ENCODE assay signal across 18 cellular contexts in the genomic region with DNA sequence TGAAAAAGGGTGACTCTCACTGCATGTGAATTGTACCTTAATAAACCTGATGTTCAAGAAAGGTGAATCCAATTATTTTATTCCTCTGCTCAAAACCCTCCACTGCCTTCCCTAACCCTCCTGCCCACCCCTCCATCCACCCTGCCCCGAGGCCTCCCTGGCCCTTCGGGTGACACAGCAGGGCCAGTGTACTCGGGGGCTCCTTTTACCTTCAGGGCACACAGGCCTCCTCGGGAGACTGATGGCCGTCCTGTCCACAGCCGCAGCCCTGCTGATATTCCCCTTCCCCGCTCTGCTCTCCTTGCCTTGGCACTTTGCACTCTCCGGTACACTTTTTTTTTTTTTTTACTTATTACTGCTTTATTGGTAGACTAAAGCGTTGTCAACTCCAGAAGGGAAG.
"Had no signal": no experiment of that assay in that cellular context is flagged by ENCODE, and none has a peak within 500 bp of the region (broad histone marks: within the 10 kb centered on the region; RNA-seq: fewer than 3 reads in every experiment).

No MANE protein-coding gene starts in this region.

- H3K36me3 Mint-ChIP-seq: naive thymus-derived CD4-positive, alpha-beta T cell; stimulated activated naive B cell treated with anti-CD40 and anti-IgM and Interleukin-4, amounts not matched to agents 10 μg/mL and 1 μg/mL and 100 μg/mL, for 72 hours had no signal

- H3K9me3 Mint-ChIP-seq: stimulated activated naive CD8-positive, alpha-beta T cell treated with anti-CD3 and anti-CD28 coated beads, Interleukin-15, amount 100 ng/mL, for 72 hours had no signal

- H3K4me3 Mint-ChIP-seq: naive thymus-derived CD4-positive, alpha-beta T cell; nephron progenitor cell; stimulated activated naive B cell treated with anti-CD40 and anti-IgM and Interleukin-4, amounts not matched to agents 10 μg/mL and 1 μg/mL and 100 μg/mL, for 72 hours; stimulated activated naive CD8-positive, alpha-beta T cell treated with anti-CD3 and anti-CD28 coated beads, Interleukin-15, amount 100 ng/mL, for 72 hours had no signal

- H3K4me3 ChIP-seq: dorsolateral prefrontal cortex, esophagus muscularis mucosa, gastrocnemius medialis, psoas muscle, right lobe of liver, thoracic aorta, transverse colon had no signal

- H3K9me3 ChIP-seq: esophagus muscularis mucosa, gastrocnemius medialis, psoas muscle, right lobe of liver, thoracic aorta, transverse colon had no signal

- H3K4me1 ChIP-seq: esophagus muscularis mucosa, gastrocnemius medialis, psoas muscle, right lobe of liver, transverse colon had no signal

- DNase-seq: cortex of kidney; effector memory CD4-positive, alpha-beta T cell; gastrocnemius medialis; left colon; mammary epithelial cell; naive thymus-derived CD4-positive, alpha-beta T cell; nephron progenitor cell; psoas muscle; retina; right lobe of liver; stimulated activated CD4-positive, alpha-beta T cell treated with anti-CD3 and anti-CD28 coated beads, Interleukin-4, amount 100 ng/mL, for 4 hours; stimulated activated naive B cell treated with anti-CD40 and anti-IgM and Interleukin-4, amounts not matched to agents 10 μg/mL and 1 μg/mL and 100 μg/mL, for 72 hours; stimulated activated naive CD8-positive, alpha-beta T cell treated with anti-CD3 and anti-CD28 coated beads, Interleukin-15, amount 100 ng/mL, for 72 hours; substantia nigra; transverse colon had no signal

- H3K27me3 ChIP-seq: dorsolateral prefrontal cortex, right lobe of liver, transverse colon had no signal

- H3K27ac Mint-ChIP-seq: naive thymus-derived CD4-positive, alpha-beta T cell; nephron progenitor cell; stimulated activated naive B cell treated with anti-CD40 and anti-IgM and Interleukin-4, amounts not matched to agents 10 μg/mL and 1 μg/mL and 100 μg/mL, for 72 hours had no signal

- ATAC-seq: gastrocnemius medialis; left colon; naive thymus-derived CD4-positive, alpha-beta T cell; psoas muscle; right lobe of liver; stimulated activated naive B cell treated with anti-CD40 and anti-IgM and Interleukin-4, amounts not matched to agents 10 μg/mL and 1 μg/mL and 100 μg/mL, for 72 hours; stimulated activated naive CD8-positive, alpha-beta T cell treated with anti-CD3 and anti-CD28 coated beads, Interleukin-15, amount 100 ng/mL, for 72 hours had no signal

- H3K4me1 Mint-ChIP-seq: naive thymus-derived CD4-positive, alpha-beta T cell; nephron progenitor cell; stimulated activated naive B cell treated with anti-CD40 and anti-IgM and Interleukin-4, amounts not matched to agents 10 μg/mL and 1 μg/mL and 100 μg/mL, for 72 hours; stimulated activated naive CD8-positive, alpha-beta T cell treated with anti-CD3 and anti-CD28 coated beads, Interleukin-15, amount 100 ng/mL, for 72 hours had no signal

- H3K36me3 ChIP-seq: esophagus muscularis mucosa, gastrocnemius medialis, right lobe of liver, thoracic aorta, transverse colon had no signal
